Comparison of ENCODE assay signal across 8 cellular contexts in the genomic region with DNA sequence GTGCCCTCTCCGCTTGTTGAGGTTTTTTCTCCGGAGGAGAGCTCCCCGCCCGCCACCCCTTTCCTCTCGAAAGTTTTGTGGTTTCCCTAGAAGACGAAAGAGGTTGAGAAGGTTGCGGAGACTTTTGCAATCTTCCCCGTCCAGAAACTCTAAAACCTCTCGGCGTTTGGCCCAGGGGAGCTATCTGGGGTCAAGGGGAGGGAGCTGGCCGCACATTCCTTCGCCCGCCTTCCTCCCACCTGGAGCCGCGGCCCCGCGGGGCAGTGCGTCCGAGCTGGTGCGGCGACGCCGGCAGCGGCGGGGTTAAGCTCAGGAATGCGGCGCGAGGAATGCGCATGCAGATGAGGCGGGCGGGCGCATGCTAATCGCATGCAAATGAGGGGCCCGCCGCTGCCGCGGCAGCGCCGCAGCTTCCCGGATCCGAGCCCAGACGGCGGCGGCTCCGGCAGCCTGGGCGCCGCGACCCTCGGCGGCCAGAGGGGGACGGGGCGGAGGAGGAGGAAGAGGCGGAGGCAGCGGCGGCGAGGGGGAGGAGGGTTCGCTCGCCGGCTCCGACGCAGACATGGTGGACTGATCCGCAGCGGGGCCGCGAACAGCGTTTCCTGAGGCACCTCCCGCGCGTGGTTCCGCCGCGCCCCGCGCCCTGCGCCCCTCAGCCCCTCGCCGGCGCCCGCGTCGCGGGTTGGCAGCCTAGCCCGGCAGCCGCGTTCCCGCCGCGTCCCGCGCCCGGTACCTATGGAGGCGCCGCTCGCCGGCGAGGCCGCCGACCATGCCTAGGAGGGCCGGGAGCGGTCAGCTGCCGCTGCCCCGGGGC. TPM values are rescaled to one million over a fixed set of nuclear protein-coding genes. Genes with fewer than 3 reads are reported as not detected.
DNase-seq lines count a peak whose midpoint lies in the region; ATAC-seq and TF ChIP-seq lines count a peak whose summit lies in the region.

A gene (plus strand): TSS at position 535 of the 814 bp plus-strand sequence. CDS start 235 bp downstream, at position 770.

- peak within 1 kb of the TSS; percentile 86 for H3K27ac ChIP-seq in RWPE2 (ENCODE audit: poor library complexity, severe bottlenecking)

- peak within 1 kb of the TSS; percentile 89 for H3K4me3 ChIP-seq in RWPE2 (ENCODE audit: severe bottlenecking)
- H3K4me3 ChIP-seq in fibroblast of mammary gland (ENCODE audit: control insufficient read depth, low read depth, low read length), result peak within 1 kb of the TSS; percentile 71

- H3K4me3 Mint-ChIP-seq in stimulated activated effector memory CD8-positive, alpha-beta T cell treated with anti-CD3 and anti-CD28 coated beads, Interleukin-12 subunit alpha, Interleukin-12 subunit beta, amount 100 ng/mL, for 72 hours, result peak within 1 kb of the TSS; percentile 66

- H3K36me3 ChIP-seq in RWPE2 (ENCODE audit: low read depth), result no peaks in the 10 kb centered on the region

- H3K4me1 ChIP-seq in RWPE2 (ENCODE audit: insufficient read depth, poor library complexity, severe bottlenecking), result peaks cover 21% of the 10 kb centered on the region

- H3K9me3 Mint-ChIP-seq in stimulated activated effector memory CD8-positive, alpha-beta T cell treated with anti-CD3 and anti-CD28 coated beads, Interleukin-12 subunit alpha, Interleukin-12 subunit beta, amount 100 ng/mL, for 72 hours, result no peaks in the 10 kb centered on the region

- TF ChIP-seq CTCF in RWPE2 (IDR thresholded peaks at IDR 0.05; ENCODE audit: poor library complexity, severe bottlenecking) (no peak), fibroblast of mammary gland (conservative IDR thresholded peaks at IDR 0.05; ENCODE audit: control insufficient read depth, insufficient read depth, low read depth, low read length) (no peak)

- peaks cover 6% of the 10 kb centered on the region for H3K4me1 Mint-ChIP-seq in stimulated activated effector memory CD8-positive, alpha-beta T cell treated with anti-CD3 and anti-CD28 coated beads, Interleukin-12 subunit alpha, Interleukin-12 subunit beta, amount 100 ng/mL, for 72 hours

- DNase-seq in AG08396 (ENCODE audit: low spot score) (peak; percentile 94), HK-2 (ENCODE audit: unreplicated experiment) (peak; percentile 96), RWPE2 (ENCODE audit: low spot score) (peak; percentile 91), fibroblast of mammary gland (ENCODE audit: low read depth) (peak; percentile 82), myocyte (ENCODE audit: low read depth) (peak; percentile 90)
- peak; percentile 84 for DNase-seq in activated effector memory CD4-positive, alpha-beta T cell treated with anti-CD3 and anti-CD28 coated beads, Interleukin-2, amount 50 U/mL, for 16 hours
- DNase-seq in stimulated activated effector memory CD8-positive, alpha-beta T cell treated with anti-CD3 and anti-CD28 coated beads, Interleukin-12 subunit alpha, Interleukin-12 subunit beta, amount 100 ng/mL, for 72 hours (ENCODE audit: low spot score in 2 of 2), result peak; percentile 18 to 62

- no peaks in the 10 kb centered on the region for H3K27me3 ChIP-seq in RWPE2 (ENCODE audit: insufficient read depth, poor library complexity, severe bottlenecking)

- peak; percentile 45 for ATAC-seq in GM19328 (IDR thresholded peaks at IDR 0.05; ENCODE audit: unreplicated experiment)
- peak; percentile 85 for ATAC-seq in RWPE2 (ENCODE audit: low read depth)
- peak; percentile 82 for ATAC-seq in stimulated activated effector memory CD8-positive, alpha-beta T cell treated with anti-CD3 and anti-CD28 coated beads, Interleukin-12 subunit alpha, Interleukin-12 subunit beta, amount 100 ng/mL, for 72 hours

- no peak within 1 kb of the TSS for H3K27ac Mint-ChIP-seq in stimulated activated effector memory CD8-positive, alpha-beta T cell treated with anti-CD3 and anti-CD28 coated beads, Interleukin-12 subunit alpha, Interleukin-12 subunit beta, amount 100 ng/mL, for 72 hours

- H3K9me3 ChIP-seq in RWPE2 (ENCODE audit: severe bottlenecking), result no peaks in the 10 kb centered on the region

- H3K36me3 Mint-ChIP-seq in stimulated activated effector memory CD8-positive, alpha-beta T cell treated with anti-CD3 and anti-CD28 coated beads, Interleukin-12 subunit alpha, Interleukin-12 subunit beta, amount 100 ng/mL, for 72 hours, result no peaks in the 10 kb centered on the region

RNA-seq across cellular contexts. Expression of the gene that starts here (rescaled TPM):
- total RNA-seq in myocyte, result 13.8 and 17.3 TPM in 2 replicates
- 19.8 TPM for polyA plus RNA-seq in myocyte (2012)

Comparison
In these comparisons a context has a peak if more than half of its experiments do, and no peak if none do; other contexts are left out.
1. Peak in every context shown above with its lines: DNase-seq, ATAC-seq, H3K4me3 ChIP-seq and H3K27ac ChIP-seq.
2. DNase-seq: peak in every context shown above with its lines; median percentile 96 in HK-2; 94 in AG08396; 91 in RWPE2; 90 in myocyte; 84 in activated effector memory CD4-positive, alpha-beta T cell treated with anti-CD3 and anti-CD28 coated beads, Interleukin-2, amount 50 U/mL, for 16 hours; 82 in fibroblast of mammary gland; 40 in stimulated activated effector memory CD8-positive, alpha-beta T cell treated with anti-CD3 and anti-CD28 coated beads, Interleukin-12 subunit alpha, Interleukin-12 subunit beta, amount 100 ng/mL, for 72 hours.